ENCODE assay signal across 8 cellular contexts in the genomic region with DNA sequence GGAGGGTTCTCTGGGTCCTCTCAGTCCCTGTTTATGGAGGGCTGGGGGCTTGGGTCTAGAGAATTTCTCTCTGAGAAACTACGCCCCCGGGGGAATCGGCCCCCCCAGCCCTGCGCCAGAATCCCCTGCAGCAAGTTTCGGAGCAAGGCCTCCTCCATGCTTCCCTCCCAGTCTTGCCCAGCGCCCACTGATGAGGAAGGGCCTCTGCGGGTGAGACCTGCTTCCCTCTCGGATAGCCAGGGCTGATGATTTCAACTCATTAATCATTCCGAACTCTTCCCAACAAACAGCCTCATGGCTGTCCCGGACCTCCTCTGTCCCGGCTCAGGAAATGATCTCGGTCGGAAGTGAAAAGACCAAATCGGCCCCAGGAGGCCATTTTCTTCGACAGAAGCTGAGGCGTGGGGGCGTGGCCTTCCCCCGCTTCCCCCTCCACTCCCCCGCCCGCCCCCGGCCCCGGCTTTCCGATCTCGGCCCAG. TPM values are rescaled to one million over a fixed set of nuclear protein-coding genes. Genes with fewer than 3 reads are reported as not detected.
DNase-seq lines count a peak whose midpoint lies in the region; ATAC-seq, FAIRE-seq and TF ChIP-seq lines count a peak whose summit lies in the region.

No MANE protein-coding gene starts in this region.

- H3K9ac ChIP-seq in kidney (ENCODE audit: low read length in 2 of 2): peak overlapping the region; percentile 70 to 87

- H3K4me3 ChIP-seq in OCI-LY7 (ENCODE audit: low read depth, low read length, poor library complexity, severe bottlenecking): peak overlapping the region; percentile 75
- peak overlapping the region; percentile 59 to 69 for H3K4me3 ChIP-seq in kidney (ENCODE audit: low read length in 2 of 2)

- no peaks in the 10 kb centered on the region for H3K9me2 ChIP-seq in OCI-LY7 (ENCODE audit: insufficient read depth, low read length)

- no peaks in the 10 kb centered on the region for H3K9me3 Mint-ChIP-seq in MCF 10A (ENCODE audit: unreplicated experiment)

- DNase-seq in NCI-H1092 (lab: John Stamatoyannopoulos, UW): peak; percentile 69
- no peak for DNase-seq in NCI-H1092 treated with DMSO at 0.1 percent for 48 hours (lab: John Stamatoyannopoulos, UW)
- DNase-seq in OCI-LY7 (ENCODE audit: low spot score): peak; percentile 87
- DNase-seq in MCF 10A (ENCODE audit: unreplicated experiment): no peak
- DNase-seq in kidney: peak; percentile 85
- no peak for DNase-seq in stimulated activated naive CD8-positive, alpha-beta T cell treated with anti-CD3 and anti-CD28 coated beads, Interleukin-15, Interleukin-2, amounts not matched to agents 100 U/mL and 50 U/mL, for 24 hours

- peaks cover 16% of the 10 kb centered on the region; the same call in 1 of the 2 replicates for H3K79me2 ChIP-seq in OCI-LY7 (ENCODE audit: insufficient read depth, low read depth, low read length)

- TF ChIP-seq CTCF in OCI-LY7 (conservative IDR thresholded peaks at IDR 0.05; ENCODE audit: low read length) (no peak), MCF 10A (IDR thresholded peaks at IDR 0.05; ENCODE audit: unreplicated experiment) (no peak), kidney (IDR thresholded peaks at IDR 0.05; ENCODE audit: borderline replicate concordance, extremely low read depth, insufficient read depth) (no peak)

- H3K36me3 ChIP-seq in OCI-LY7 (ENCODE audit: insufficient read depth, low read length) (no peaks in the 10 kb centered on the region), kidney (ENCODE audit: control insufficient read depth in 1 of 2, insufficient read depth in 2 of 2, low read length in 2 of 2) (no peaks in the 10 kb centered on the region)

- H4K20me1 ChIP-seq in OCI-LY7 (ENCODE audit: insufficient read depth, low read length): peaks cover 15% of the 10 kb centered on the region; the same call in 1 of the 2 replicates

- H3K4me2 ChIP-seq in OCI-LY7 (ENCODE audit: low read length): peak overlapping the region; percentile 95

- peaks cover 23% of the 10 kb centered on the region for H3K4me1 Mint-ChIP-seq in MCF 10A (ENCODE audit: insufficient read depth, unreplicated experiment)

- FAIRE-seq in kidney (lab: Jason Lieb, UNC): no peak

- no peaks in the 10 kb centered on the region for H3K9me3 ChIP-seq in OCI-LY7 (ENCODE audit: low read length)
- no peaks in the 10 kb centered on the region for H3K9me3 ChIP-seq in kidney (ENCODE audit: control insufficient read depth in 1 of 2, low read length in 2 of 2)

- ATAC-seq in HG02885 (IDR thresholded peaks at IDR 0.05; ENCODE audit: poor library complexity, unreplicated experiment) (peak; percentile 1), GM21447 (IDR thresholded peaks at IDR 0.05; ENCODE audit: unreplicated experiment) (no peak)
- ATAC-seq in stimulated activated naive CD8-positive, alpha-beta T cell treated with anti-CD3 and anti-CD28 coated beads, Interleukin-15, Interleukin-2, amounts not matched to agents 100 U/mL and 50 U/mL, for 24 hours: peak; percentile 1

- intact Hi-C loops in OCI-LY7 (cut with micrococcal nuclease; ENCODE audit: unreplicated experiment): loop anchor here (1.0 kb wide), 2 partner anchors 12 to 14 kb away; a partner anchor contains a TSS
- intact Hi-C loops in MCF 10A (cut with micrococcal nuclease): loop anchor here (5.0 kb wide), 1 partner anchor 170 kb away; a partner anchor contains a TSS
- intact Hi-C loops in kidney (cut with DNase I): no loop called here

- BruUV-seq in OCI-LY7 (replicated peaks; lab: Mats Ljungman, UMichigan) (no TSS peak), MCF 10A (replicated peaks; lab: Mats Ljungman, UMichigan) (no TSS peak)

- H3K36me3 Mint-ChIP-seq in MCF 10A (ENCODE audit: insufficient read depth, unreplicated experiment): peaks cover 50% of the 10 kb centered on the region

- H2AFZ ChIP-seq in OCI-LY7 (ENCODE audit: low read length): peak overlapping the region; percentile 84

- CTCF ChIA-PET in OCI-LY7 (lab: Charles Lee; ENCODE audit: unreplicated experiment) (no interaction called here), MCF 10A (lab: Yijun Ruan, JAX) (interaction anchor here (0.6 to 7.5 kb wide), 2 partner anchors 24 to 52 kb away, joined by 3 to 108 read pairs; no protein-coding TSS in a partner anchor)

- peak overlapping the region; percentile 97 for H3K4me3 Mint-ChIP-seq in MCF 10A (ENCODE audit: unreplicated experiment)

- peak overlapping the region; percentile 88 for H3K27ac ChIP-seq in OCI-LY7 (ENCODE audit: low read depth, low read length, poor library complexity, severe bottlenecking)
- H3K27ac ChIP-seq in kidney (ENCODE audit: low read depth in 2 of 2, low read length in 2 of 2): peak overlapping the region; percentile 96 to 100

- POLR2A ChIA-PET in OCI-LY7 (lab: Charles Lee) (interaction anchor here (0.7 to 0.8 kb wide), 2 partner anchors 14 to 35 kb away, joined by 3 read pairs; no protein-coding TSS in a partner anchor), MCF 10A (lab: Yijun Ruan, JAX) (interaction anchor here (0.6 to 12.7 kb wide), 12 partner anchors 8 to 961 kb away, joined by 3 to 1083 read pairs (median 6); a partner anchor contains a TSS)

- H3K27me3 Mint-ChIP-seq in MCF 10A (ENCODE audit: insufficient read depth, unreplicated experiment): no peaks in the 10 kb centered on the region

- peaks cover 46% of the 10 kb centered on the region for H3K4me1 ChIP-seq in OCI-LY7 (ENCODE audit: insufficient read depth, low read length, poor library complexity, severe bottlenecking)
- H3K4me1 ChIP-seq in kidney (ENCODE audit: control insufficient read depth in 1 of 2, insufficient read depth in 1 of 2, low read depth in 1 of 2, low read length in 2 of 2): peaks cover 20 to 26% of the 10 kb centered on the region in 2 donors

- peak overlapping the region; percentile 100 for H3K27ac Mint-ChIP-seq in MCF 10A (ENCODE audit: low read depth, unreplicated experiment)

RNA-seq across cellular contexts. Expression of a gene that starts 1.1 kb away (rescaled TPM):
- 12.1 and 13.9 TPM in 2 replicates for total RNA-seq in OCI-LY7 (2014; rRNA removed; shearing (Covaris generic))
- total RNA-seq in OCI-LY7 (2022): 16.4 and 17.2 TPM in 2 replicates
- total RNA-seq in MCF 10A (2022): 22.5 and 26.7 TPM in 2 replicates
- total RNA-seq in kidney: 34.7 TPM
- 25.0 TPM for polyA plus RNA-seq in kidney (ENCODE audit: insufficient read depth, low read depth, low replicate concordance)

RNA-seq across cellular contexts. Expression of a gene that starts 11.7 kb away (rescaled TPM):
- 14.6 and 14.8 TPM in 2 replicates for total RNA-seq in OCI-LY7 (2014; rRNA removed; shearing (Covaris generic))
- 22.2 and 24.0 TPM in 2 replicates for total RNA-seq in OCI-LY7 (2022)
- 7.2 and 7.8 TPM in 2 replicates for total RNA-seq in MCF 10A (2022)
- 19.2 TPM for total RNA-seq in kidney
- 46.3 TPM for polyA plus RNA-seq in kidney (ENCODE audit: insufficient read depth, low read depth, low replicate concordance)

RNA-seq across cellular contexts. Expression of a gene that starts 14.5 kb away (rescaled TPM):
- total RNA-seq in OCI-LY7 (2014; rRNA removed; shearing (Covaris generic)): 8.6 and 9.3 TPM in 2 replicates
- total RNA-seq in OCI-LY7 (2022): 9.7 and 11.1 TPM in 2 replicates
- 5.1 and 7.7 TPM in 2 replicates for total RNA-seq in MCF 10A (2022)
- total RNA-seq in kidney: 6.2 TPM
- 29.1 TPM for polyA plus RNA-seq in kidney (ENCODE audit: insufficient read depth, low read depth, low replicate concordance)

RNA-seq across cellular contexts. Expression of a gene that starts 14.8 kb away (rescaled TPM):
- 1.4 and 3.6 TPM in 2 replicates for total RNA-seq in OCI-LY7 (2014; rRNA removed; shearing (Covaris generic))
- total RNA-seq in OCI-LY7 (2022) (1.7 and 4.6 TPM in 2 replicates), MCF 10A (2022) (54.5 and 69.7 TPM in 2 replicates), kidney (111 TPM)
- 14.8 TPM for polyA plus RNA-seq in kidney (ENCODE audit: insufficient read depth, low read depth, low replicate concordance)

Comparison
In these comparisons a context has a peak if more than half of its experiments do, and no peak if none do; other contexts are left out.
1. DNase-seq: peak in NCI-H1092 (single experiment), OCI-LY7 (single experiment) and kidney (single experiment); none in NCI-H1092 treated with DMSO at 0.1 percent for 48 hours (single experiment), MCF 10A (single experiment) and stimulated activated naive CD8-positive, alpha-beta T cell treated with anti-CD3 and anti-CD28 coated beads, Interleukin-15, Interleukin-2, amounts not matched to agents 100 U/mL and 50 U/mL, for 24 hours (single experiment).